In genomic region chr2:235073938-235074337, GRCh38 we compare ENCODE assay signal across 23 cellular contexts.
"Had no signal": no experiment of that assay in that cellular context is flagged by ENCODE, and none has a peak within 500 bp of the region (broad histone marks: within the 10 kb centered on the region; RNA-seq: fewer than 3 reads in every experiment).

No MANE protein-coding gene starts in this region.

- H3K4me1 Mint-ChIP-seq: activated naive CD8-positive, alpha-beta T cell treated with anti-CD3 and anti-CD28 coated beads, Interleukin-2, amount 50 U/mL, for 24 hours; naive thymus-derived CD4-positive, alpha-beta T cell had no signal

- H3K27me3 ChIP-seq: breast epithelium, right lobe of liver had no signal

- H3K4me2 ChIP-seq: smooth muscle cell had no signal

- DNase-seq: activated CD4-positive, alpha-beta T cell treated with anti-CD3 and anti-CD28 coated beads for 1 hour; activated CD4-positive, alpha-beta T cell treated with anti-CD3 and anti-CD28 coated beads, Interleukin-2, amount 50 U/mL, for 4 hours; activated naive CD4-positive, alpha-beta T cell treated with Interleukin-2 at 50 U/mL for 16 hours; activated naive CD8-positive, alpha-beta T cell treated with anti-CD3 and anti-CD28 coated beads, Interleukin-2, amount 50 U/mL, for 24 hours; activated T-cell treated with anti-CD3 and anti-CD28 coated beads for 4 hours; aorta; dermis blood vessel endothelial cell; effector memory CD8-positive, alpha-beta T cell; foreskin melanocyte; head of caudate nucleus; mucosa of descending colon; naive thymus-derived CD4-positive, alpha-beta T cell; occipital lobe; right lobe of liver; stimulated activated CD4-positive, alpha-beta T cell treated with anti-CD3 and anti-CD28 coated beads, Interleukin-4, amount 100 ng/mL, for 4 hours; stimulated activated CD8-positive, alpha-beta memory T cell treated with anti-CD3 and anti-CD28 coated beads, Interleukin-4, amount 100 ng/mL, for 48 hours; stimulated activated naive CD4-positive, alpha-beta T cell treated with Interleukin-2 at 50 U/mL for 16 hours; substantia nigra; T1000 had no signal

- H3K27ac Mint-ChIP-seq: activated naive CD8-positive, alpha-beta T cell treated with anti-CD3 and anti-CD28 coated beads, Interleukin-2, amount 50 U/mL, for 24 hours; effector memory CD8-positive, alpha-beta T cell; naive thymus-derived CD4-positive, alpha-beta T cell had no signal

- H3K4me1 ChIP-seq: breast epithelium, right lobe of liver had no signal

- H3K36me3 Mint-ChIP-seq: naive thymus-derived CD4-positive, alpha-beta T cell had no signal

- H3K4me3 ChIP-seq: breast epithelium, mucosa of descending colon, right lobe of liver, smooth muscle cell had no signal

- H3K9me3 Mint-ChIP-seq: activated naive CD8-positive, alpha-beta T cell treated with anti-CD3 and anti-CD28 coated beads, Interleukin-2, amount 50 U/mL, for 24 hours; effector memory CD8-positive, alpha-beta T cell had no signal

- H3K36me3 ChIP-seq: breast epithelium, right lobe of liver had no signal

- ATAC-seq: activated naive CD8-positive, alpha-beta T cell treated with anti-CD3 and anti-CD28 coated beads, Interleukin-2, amount 50 U/mL, for 24 hours; effector memory CD8-positive, alpha-beta T cell; mucosa of descending colon; naive thymus-derived CD4-positive, alpha-beta T cell had no signal

- H3K27ac ChIP-seq: breast epithelium, epithelial cell of prostate, right lobe of liver, VCaP had no signal

- H3K9me3 ChIP-seq: breast epithelium, mucosa of descending colon, right lobe of liver had no signal

- H3K4me3 Mint-ChIP-seq: activated naive CD8-positive, alpha-beta T cell treated with anti-CD3 and anti-CD28 coated beads, Interleukin-2, amount 50 U/mL, for 24 hours; effector memory CD8-positive, alpha-beta T cell; naive thymus-derived CD4-positive, alpha-beta T cell had no signal
